ENCODE assay signal across 30 cellular contexts in genomic region chr4:105956566-105956965, GRCh38.
DNase-seq lines count a peak whose midpoint lies in the region; ATAC-seq and TF ChIP-seq lines count a peak whose summit lies in the region.
"Had no signal": no experiment of that assay in that cellular context is flagged by ENCODE, and none has a peak within 500 bp of the region (broad histone marks: within the 10 kb centered on the region; RNA-seq: fewer than 3 reads in every experiment).

No MANE protein-coding gene starts in this region.

- 0 out of 2 replicates have a peak, but pooled peaks cover 7% of the 10 kb centered on the region for H3K4me1 ChIP-seq in GM23338 (ENCODE audit: insufficient read depth)
- no peaks in the 10 kb centered on the region for H3K4me1 ChIP-seq in osteoblast (ENCODE audit: insufficient read depth, low read length)
- H3K4me1 ChIP-seq: HAP-1, parathyroid adenoma had no signal

- H3K27me3 ChIP-seq in GM23338 (ENCODE audit: insufficient read depth): no peaks in the 10 kb centered on the region
- H3K27me3 ChIP-seq in osteoblast (ENCODE audit: insufficient read depth, low read length): no peaks in the 10 kb centered on the region

- no peak overlapping the region for H3K27ac Mint-ChIP-seq in GM23338
- H3K27ac Mint-ChIP-seq in MCF 10A (ENCODE audit: low read depth, unreplicated experiment): no peak overlapping the region
- H3K27ac Mint-ChIP-seq in activated CD8-positive, alpha-beta T cell treated with anti-CD3 and anti-CD28 coated beads for 36 hours: no peak overlapping the region
- H3K27ac Mint-ChIP-seq: activated B cell treated with CpG ODN at 0.5 μM for 24 hours; activated naive CD4-positive, alpha-beta T cell treated with anti-CD3 and anti-CD28 coated beads, Interleukin-2, amount 50 U/mL, for 72 hours; activated T-helper 2 cell treated with anti-CD3 and anti-CD28 coated beads, Interferon-gamma antibody, Interleukin-2, Interleukin-4, amounts not matched to agents 10 μg/mL and 5 μg/mL and 100 μg/mL, durations not matched to agents 14 hours and 24 hours and 36 hours; naive thymus-derived CD8-positive, alpha-beta T cell had no signal

- H3K4me3 ChIP-seq in GM23338 (no peak overlapping the region), fibroblast of villous mesenchyme (ENCODE audit: low read depth, low read length) (no peak overlapping the region), osteoblast (ENCODE audit: insufficient read depth, low read length) (no peak overlapping the region)
- H3K4me3 ChIP-seq: HAP-1 had no signal

- DNase-seq in GM23338 (ENCODE audit: low spot score) (no peak), OCI-M1 (lab: John Stamatoyannopoulos, UW) (peak; percentile 7), fibroblast of villous mesenchyme (ENCODE audit: low read depth) (peak; percentile 25), osteoblast (ENCODE audit: insufficient read length, low spot score, missing footprints) (no peak), MCF 10A (ENCODE audit: unreplicated experiment) (no peak), T1000 (lab: John Stamatoyannopoulos, UW) (no peak)
- DNase-seq in activated CD8-positive, alpha-beta T cell treated with anti-CD3 and anti-CD28 coated beads for 36 hours: no peak
- DNase-seq: activated B cell treated with CpG ODN at 0.5 μM for 24 hours; activated CD4-positive, alpha-beta T cell treated with anti-CD3 and anti-CD28 coated beads, Interleukin-2, amount 50 U/mL, for 48 hours; Calu3; cerebellar nuclear complex; mesenchymal stem cell; MM.1S; naive thymus-derived CD8-positive, alpha-beta T cell; NCI-H1417 treated with DMSO at 0.1 percent for 48 hours; NCI-H526 treated with DMSO at 0.1 percent for 48 hours; right cardiac atrium; Right ventricle myocardium superior; stimulated activated CD4-positive, alpha-beta T cell treated with anti-CD3 and anti-CD28 coated beads, Interleukin-12 subunit alpha, Interleukin-12 subunit beta, amount 100 ng/mL, for 4 hours; stimulated activated CD4-positive, alpha-beta T cell treated with anti-CD3 and anti-CD28 coated beads, Interleukin-4, amount 100 ng/mL, for 24 hours; stimulated activated naive CD4-positive, alpha-beta T cell treated with Interleukin-2 at 50 U/mL for 16 hours; T-helper 9 cell had no signal

- CTCF ChIA-PET in MCF 10A (lab: Yijun Ruan, JAX): no interaction called here
- CTCF ChIA-PET in activated CD8-positive, alpha-beta T cell treated with anti-CD3 and anti-CD28 coated beads for 36 hours (lab: Charles Lee): no interaction called here

- H3K27ac ChIP-seq in GM23338 (ENCODE audit: low read depth) (no peak overlapping the region), osteoblast (ENCODE audit: low read depth, low read length) (no peak overlapping the region)
- H3K27ac ChIP-seq: C4-2B, epithelial cell of prostate, parathyroid adenoma had no signal

- H3K9me2 ChIP-seq in GM23338 (ENCODE audit: insufficient read depth): no peaks in the 10 kb centered on the region

- H3K4me1 Mint-ChIP-seq in GM23338 (peaks cover 15% of the 10 kb centered on the region), MCF 10A (ENCODE audit: insufficient read depth, unreplicated experiment) (peaks cover 2% of the 10 kb centered on the region)
- H3K4me1 Mint-ChIP-seq in activated CD8-positive, alpha-beta T cell treated with anti-CD3 and anti-CD28 coated beads for 36 hours (ENCODE audit: low read depth): no peaks in the 10 kb centered on the region
- H3K4me1 Mint-ChIP-seq: activated B cell treated with CpG ODN at 0.5 μM for 24 hours; naive thymus-derived CD8-positive, alpha-beta T cell had no signal

- H3K4me2 ChIP-seq in GM23338 (no peak overlapping the region; the same call in 1 of the 2 replicates), osteoblast (ENCODE audit: insufficient read depth, low read length) (peak overlapping the region; percentile 31)

- no peaks in the 10 kb centered on the region for H3F3A ChIP-seq in GM23338 (replicated peaks; ENCODE audit: low read depth)

- H3K9me3 Mint-ChIP-seq in GM23338 (no peaks in the 10 kb centered on the region), MCF 10A (ENCODE audit: unreplicated experiment) (no peaks in the 10 kb centered on the region)
- no peaks in the 10 kb centered on the region for H3K9me3 Mint-ChIP-seq in activated CD8-positive, alpha-beta T cell treated with anti-CD3 and anti-CD28 coated beads for 36 hours
- H3K9me3 Mint-ChIP-seq: activated B cell treated with CpG ODN at 0.5 μM for 24 hours; activated naive CD4-positive, alpha-beta T cell treated with anti-CD3 and anti-CD28 coated beads, Interleukin-2, amount 50 U/mL, for 72 hours; activated T-helper 2 cell treated with anti-CD3 and anti-CD28 coated beads, Interferon-gamma antibody, Interleukin-2, Interleukin-4, amounts not matched to agents 10 μg/mL and 5 μg/mL and 100 μg/mL, durations not matched to agents 14 hours and 24 hours and 36 hours had no signal

- POLR2A ChIA-PET in MCF 10A (lab: Yijun Ruan, JAX): no interaction called here
- POLR2A ChIA-PET in activated CD8-positive, alpha-beta T cell treated with anti-CD3 and anti-CD28 coated beads for 36 hours (lab: Charles Lee): no interaction called here

- H3K36me3 ChIP-seq in GM23338 (ENCODE audit: insufficient read depth) (no peaks in the 10 kb centered on the region), osteoblast (ENCODE audit: insufficient read depth, low read length) (no peaks in the 10 kb centered on the region)
- H3K36me3 ChIP-seq: HAP-1 had no signal

- BruUV-seq in MCF 10A (replicated peaks; lab: Mats Ljungman, UMichigan): no TSS peak

- H2AFZ ChIP-seq in GM23338: no peak overlapping the region
- H2AFZ ChIP-seq in osteoblast (ENCODE audit: low read length): peak overlapping the region; percentile 25
- H2AFZ ChIP-seq: parathyroid adenoma had no signal

- no peaks in the 10 kb centered on the region for H3K36me3 Mint-ChIP-seq in GM23338 (ENCODE audit: low read depth)
- H3K36me3 Mint-ChIP-seq in MCF 10A (ENCODE audit: insufficient read depth, unreplicated experiment): no peaks in the 10 kb centered on the region
- H3K36me3 Mint-ChIP-seq in activated CD8-positive, alpha-beta T cell treated with anti-CD3 and anti-CD28 coated beads for 36 hours (ENCODE audit: low read depth): no peaks in the 10 kb centered on the region
- H3K36me3 Mint-ChIP-seq: activated naive CD4-positive, alpha-beta T cell treated with anti-CD3 and anti-CD28 coated beads, Interleukin-2, amount 50 U/mL, for 72 hours; naive thymus-derived CD8-positive, alpha-beta T cell had no signal

- H4K20me1 ChIP-seq in GM23338 (replicated peaks; ENCODE audit: insufficient read depth) (no peaks in the 10 kb centered on the region), osteoblast (ENCODE audit: insufficient read depth, low read length) (no peaks in the 10 kb centered on the region)

- intact Hi-C loops in MCF 10A (cut with micrococcal nuclease): no loop called here
- intact Hi-C loops in activated CD8-positive, alpha-beta T cell treated with anti-CD3 and anti-CD28 coated beads for 36 hours (cut with micrococcal nuclease): no loop called here

- H3K27me3 Mint-ChIP-seq in GM23338 (ENCODE audit: insufficient read depth, low read depth, poor library complexity): no peaks in the 10 kb centered on the region
- H3K27me3 Mint-ChIP-seq in MCF 10A (ENCODE audit: insufficient read depth, unreplicated experiment): no peaks in the 10 kb centered on the region
- H3K27me3 Mint-ChIP-seq in activated CD8-positive, alpha-beta T cell treated with anti-CD3 and anti-CD28 coated beads for 36 hours: peaks cover 9% of the 10 kb centered on the region
- H3K27me3 Mint-ChIP-seq: activated B cell treated with CpG ODN at 0.5 μM for 24 hours had no signal

- ATAC-seq in GM23338: peak; percentile 35; the same call in 1 of the 3 replicates
- no peak for ATAC-seq in HG03571 (IDR thresholded peaks at IDR 0.05; ENCODE audit: unreplicated experiment)
- ATAC-seq in activated CD8-positive, alpha-beta T cell treated with anti-CD3 and anti-CD28 coated beads for 36 hours: no peak
- ATAC-seq: activated naive CD4-positive, alpha-beta T cell treated with anti-CD3 and anti-CD28 coated beads, Interleukin-2, amount 50 U/mL, for 72 hours; left lobe of liver; naive thymus-derived CD8-positive, alpha-beta T cell; right cardiac atrium had no signal

- H3K79me2 ChIP-seq in GM23338 (replicated peaks; ENCODE audit: insufficient read depth): no peaks in the 10 kb centered on the region
- no peaks in the 10 kb centered on the region for H3K79me2 ChIP-seq in osteoblast (ENCODE audit: insufficient read depth, low read length)
- H3K79me2 ChIP-seq: parathyroid adenoma had no signal

- no peaks in the 10 kb centered on the region for H3K9me3 ChIP-seq in osteoblast (ENCODE audit: low read depth, low read length)
- H3K9me3 ChIP-seq: HAP-1 had no signal

- TF ChIP-seq CTCF in GM23338 (conservative IDR thresholded peaks at IDR 0.05; ENCODE audit: low read depth in 2 of 2) (no peak), fibroblast of villous mesenchyme (IDR thresholded peaks at IDR 0.05; ENCODE audit: insufficient read depth, low read depth, low read length) (no peak), osteoblast (IDR thresholded peaks at IDR 0.05; ENCODE audit: extremely low read depth, low read depth, low read length) (no peak), MCF 10A (IDR thresholded peaks at IDR 0.05; ENCODE audit: unreplicated experiment) (no peak)
- TF ChIP-seq CTCF in activated CD8-positive, alpha-beta T cell treated with anti-CD3 and anti-CD28 coated beads for 36 hours (IDR thresholded peaks at IDR 0.05): no peak

- H3K4me3 Mint-ChIP-seq in GM23338: no peak overlapping the region
- no peak overlapping the region for H3K4me3 Mint-ChIP-seq in MCF 10A (ENCODE audit: unreplicated experiment)
- H3K4me3 Mint-ChIP-seq in activated CD8-positive, alpha-beta T cell treated with anti-CD3 and anti-CD28 coated beads for 36 hours: no peak overlapping the region
- H3K4me3 Mint-ChIP-seq: activated B cell treated with CpG ODN at 0.5 μM for 24 hours; naive thymus-derived CD8-positive, alpha-beta T cell had no signal

TF ChIP-seq in GM23338, 12 proteins besides CTCF, POLR2A, EP300 and RAD21 (continues in another document):
- TF ChIP-seq ETS1 (IDR thresholded peaks at IDR 0.05) (no peak), ZNF331 (CRISPR knock-in tag; IDR thresholded peaks at IDR 0.05; ENCODE audit: low read depth) (no peak), CREB1 (CRISPR knock-in tag; IDR thresholded peaks at IDR 0.05; ENCODE audit: low read depth) (no peak), JUNB (IDR thresholded peaks at IDR 0.05; ENCODE audit: unreplicated experiment) (no peak), NANOG (IDR thresholded peaks at IDR 0.05; ENCODE audit: borderline replicate concordance) (no peak), ZNF114 (CRISPR knock-in tag; IDR thresholded peaks at IDR 0.05) (no peak), EZH2phosphoT487 (IDR thresholded peaks at IDR 0.05; ENCODE audit: unreplicated experiment) (no peak)

Comparison
In these comparisons a context has a peak if more than half of its experiments do, and no peak if none do; other contexts are left out.
1. DNase-seq: peak in OCI-M1 (single experiment) and fibroblast of villous mesenchyme (single experiment); none in GM23338 (single experiment), osteoblast (single experiment), MCF 10A (single experiment), activated CD8-positive, alpha-beta T cell treated with anti-CD3 and anti-CD28 coated beads for 36 hours (single experiment) and T1000 (single experiment).